Comparison of ENCODE assay signal across 17 cellular contexts in the genomic region with DNA sequence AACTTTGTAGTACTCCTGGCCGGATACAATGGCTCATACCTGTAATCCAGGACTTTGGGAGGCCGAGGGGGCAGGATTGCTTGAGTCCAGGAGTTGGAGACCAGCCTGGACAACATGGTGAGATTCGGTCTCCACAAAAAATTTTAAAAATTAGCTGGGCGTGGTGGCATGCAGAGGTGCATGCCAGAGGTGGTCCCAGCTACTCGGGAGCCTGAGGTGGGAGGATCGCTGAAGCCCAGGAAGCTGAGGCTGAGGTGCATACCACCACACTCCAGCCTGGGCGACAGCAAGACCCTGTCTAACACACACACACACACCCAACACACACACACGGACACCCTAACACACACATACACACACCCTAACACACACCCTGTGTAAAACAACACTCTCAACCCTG.
"Had no signal": no experiment of that assay in that cellular context is flagged by ENCODE, and none has a peak within 500 bp of the region (broad histone marks: within the 10 kb centered on the region; RNA-seq: fewer than 3 reads in every experiment).

No MANE protein-coding gene starts in this region.

- ATAC-seq: activated CD4-positive, CD25-positive, alpha-beta regulatory T cell treated with anti-CD3 and anti-CD28 coated beads, Interleukin-2, amount 50 U/mL, for 24 hours; activated CD8-positive, alpha-beta memory T cell treated with anti-CD3 and anti-CD28 coated beads, Interleukin-2, amount 10 ng/mL, durations not matched to agents 7 days and 5 days; activated naive CD4-positive, alpha-beta T cell treated with anti-CD3 and anti-CD28 coated beads, Interleukin-2, amount 50 U/mL, for 72 hours; activated naive CD8-positive, alpha-beta T cell treated with anti-CD3 and anti-CD28 coated beads, Interleukin-2, amount 50 U/mL, for 24 hours had no signal

- H3K27ac Mint-ChIP-seq: activated CD8-positive, alpha-beta memory T cell treated with anti-CD3 and anti-CD28 coated beads, Interleukin-2, amount 10 ng/mL, durations not matched to agents 7 days and 5 days; activated naive CD4-positive, alpha-beta T cell treated with anti-CD3 and anti-CD28 coated beads, Interleukin-2, amount 50 U/mL, for 72 hours; activated naive CD8-positive, alpha-beta T cell treated with anti-CD3 and anti-CD28 coated beads, Interleukin-2, amount 50 U/mL, for 24 hours; activated T-cell treated with anti-CD3 and anti-CD28 coated beads, Interleukin-2, amount 50 U/mL, for 24 hours; activated T-helper 1 cell treated with anti-CD3 and anti-CD28 coated beads, Interleukin-12 subunit alpha, Interleukin-12 subunit beta, Interleukin-2, Interleukin-4 antibody, amounts not matched to agents 30 ng/mL and 10 ng/mL and 1 ng/mL, durations not matched to agents 14 hours and 24 hours and 36 hours; T-helper 1 cell treated with Interleukin-12 subunit alpha and Interleukin-12 subunit beta and Interleukin-4 antibody, amounts not matched to agents 30 μg/mL and 1 μg/mL, for 36 hours had no signal

- H3K4me1 ChIP-seq: ascending aorta had no signal

- H3K4me3 Mint-ChIP-seq: activated CD8-positive, alpha-beta memory T cell treated with anti-CD3 and anti-CD28 coated beads, Interleukin-2, amount 10 ng/mL, durations not matched to agents 7 days and 5 days; activated naive CD8-positive, alpha-beta T cell treated with anti-CD3 and anti-CD28 coated beads, Interleukin-2, amount 50 U/mL, for 24 hours; activated T-cell treated with anti-CD3 and anti-CD28 coated beads, Interleukin-2, amount 50 U/mL, for 24 hours; activated T-helper 1 cell treated with anti-CD3 and anti-CD28 coated beads, Interleukin-12 subunit alpha, Interleukin-12 subunit beta, Interleukin-2, Interleukin-4 antibody, amounts not matched to agents 30 ng/mL and 10 ng/mL and 1 ng/mL, durations not matched to agents 14 hours and 24 hours and 36 hours; T-helper 1 cell treated with Interleukin-12 subunit alpha and Interleukin-12 subunit beta and Interleukin-4 antibody, amounts not matched to agents 30 μg/mL and 1 μg/mL, for 36 hours had no signal

- H3K36me3 ChIP-seq: ascending aorta had no signal

- H3K27me3 ChIP-seq: ascending aorta, body of pancreas had no signal

- H3K9me3 Mint-ChIP-seq: activated naive CD8-positive, alpha-beta T cell treated with anti-CD3 and anti-CD28 coated beads, Interleukin-2, amount 50 U/mL, for 24 hours; activated T-cell treated with anti-CD3 and anti-CD28 coated beads, Interleukin-2, amount 50 U/mL, for 24 hours; activated T-helper 1 cell treated with anti-CD3 and anti-CD28 coated beads, Interleukin-12 subunit alpha, Interleukin-12 subunit beta, Interleukin-2, Interleukin-4 antibody, amounts not matched to agents 30 ng/mL and 10 ng/mL and 1 ng/mL, durations not matched to agents 14 hours and 24 hours and 36 hours; T-helper 1 cell treated with Interleukin-12 subunit alpha and Interleukin-12 subunit beta and Interleukin-4 antibody, amounts not matched to agents 30 μg/mL and 1 μg/mL, for 36 hours had no signal

- H3K4me3 ChIP-seq: ascending aorta, body of pancreas had no signal

- H3K27ac ChIP-seq: ascending aorta, body of pancreas had no signal

- H3K9me3 ChIP-seq: ascending aorta, body of pancreas had no signal

- DNase-seq: activated CD4-positive, alpha-beta T cell treated with anti-CD3 and anti-CD28 coated beads for 4 hours; activated CD4-positive, alpha-beta T cell treated with anti-CD3 and anti-CD28 coated beads, Interleukin-2, amount 50 U/mL, for 4 hours; activated CD8-positive, alpha-beta memory T cell treated with anti-CD3 and anti-CD28 coated beads, Interleukin-2, amount 10 ng/mL, durations not matched to agents 7 days and 5 days; activated effector memory CD4-positive, alpha-beta T cell treated with Interleukin-2 at 50 U/mL for 16 hours; activated naive CD4-positive, alpha-beta T cell treated with Interleukin-2 at 50 U/mL for 16 hours; activated naive CD8-positive, alpha-beta T cell treated with anti-CD3 and anti-CD28 coated beads, Interleukin-2, amount 50 U/mL, for 24 hours; activated T-cell treated with anti-CD3 and anti-CD28 coated beads, Interleukin-2, amount 50 U/mL, for 24 hours; amniotic stem cell; Karpas-422; MM.1S; NCI-H1694 treated with DMSO at 0.1 percent for 48 hours had no signal

- H3K27me3 Mint-ChIP-seq: activated naive CD8-positive, alpha-beta T cell treated with anti-CD3 and anti-CD28 coated beads, Interleukin-2, amount 50 U/mL, for 24 hours; activated T-cell treated with anti-CD3 and anti-CD28 coated beads, Interleukin-2, amount 50 U/mL, for 24 hours had no signal
